In genomic region chr6:116570856-116571682, GRCh38 we compare ENCODE assay signal across 1 cellular context.
TF ChIP-seq lines count a peak whose summit lies in the region.

Gene RWDD1, plus strand, starts transcription at chr6:116571504. Its CDS starts 79 bp downstream, at chr6:116571583.

TF ChIP-seq in SK-N-SH, 30 proteins besides CTCF, POLR2A, EP300 and RAD21 (continued from another document):
- TF ChIP-seq REST (IDR thresholded peaks at IDR 0.05; ENCODE audit: low read depth, low read length) = no peak
- no peak for TF ChIP-seq SMC3 (IDR thresholded peaks at IDR 0.05; ENCODE audit: low read depth, low read length)
- TF ChIP-seq FOXM1 (IDR thresholded peaks at IDR 0.05; ENCODE audit: low read depth) = no peak; the same call in 1 of the 2 replicates
- no peak for TF ChIP-seq RFX5 (IDR thresholded peaks at IDR 0.05; ENCODE audit: low read length)
- TF ChIP-seq ELF1 (IDR thresholded peaks at IDR 0.05) = peak; percentile 65
- TF ChIP-seq TCF12 (IDR thresholded peaks at IDR 0.05) = no peak
- no peak for TF ChIP-seq MEF2A (IDR thresholded peaks at IDR 0.05; ENCODE audit: borderline replicate concordance, low read depth)
- no peak for TF ChIP-seq GATA2 (CRISPR knock-in tag; IDR thresholded peaks at IDR 0.05)
- peak; percentile 83; the same call in 1 of the 2 replicates for TF ChIP-seq SIN3A (IDR thresholded peaks at IDR 0.05; ENCODE audit: borderline replicate concordance, low read depth, low read length)
- TF ChIP-seq YY1 (IDR thresholded peaks at IDR 0.05; ENCODE audit: low read depth) = peak; percentile 75; the same call in 1 of the 2 replicates
